In genomic region chr10:4691301-4691700, GRCh38 we compare ENCODE assay signal across 25 cellular contexts.
DNase-seq lines count a peak whose midpoint lies in the region; TF ChIP-seq lines count a peak whose summit lies in the region.
"Had no signal": no experiment of that assay in that cellular context is flagged by ENCODE, and none has a peak within 500 bp of the region (broad histone marks: within the 10 kb centered on the region; RNA-seq: fewer than 3 reads in every experiment).

No MANE protein-coding gene starts in this region.

- H3K4me2 ChIP-seq in GM23248 (ENCODE audit: unreplicated experiment), result no peak overlapping the region
- peak overlapping the region; percentile 4 for H3K4me2 ChIP-seq in trophoblast cell (ENCODE audit: low read length)
- no peak overlapping the region for H3K4me2 ChIP-seq in neuronal stem cell (ENCODE audit: insufficient read depth, low read length, poor library complexity, severe bottlenecking)

- H3K79me2 ChIP-seq in GM23248 (ENCODE audit: insufficient read depth) (no peaks in the 10 kb centered on the region), trophoblast cell (ENCODE audit: control insufficient read depth, insufficient read depth, low read length, poor library complexity) (no peaks in the 10 kb centered on the region)

- no peak overlapping the region for H3K4me3 ChIP-seq in GM23248
- no peak overlapping the region for H3K4me3 ChIP-seq in trophoblast cell (ENCODE audit: low read depth, low read length)
- H3K4me3 ChIP-seq in neuronal stem cell (ENCODE audit: low read length in 2 of 2), result no peak overlapping the region
- H3K4me3 ChIP-seq: lung, prostate gland, sigmoid colon, tibial nerve had no signal

- no peak overlapping the region for H4K12ac ChIP-seq in trophoblast cell (ENCODE audit: low read depth, low read length)

- H3K14ac ChIP-seq in trophoblast cell (ENCODE audit: low read length), result no peak overlapping the region
- H3K14ac ChIP-seq in neuronal stem cell (ENCODE audit: low read length), result no peak overlapping the region

- H3K27me3 ChIP-seq in GM23248 (replicated peaks; ENCODE audit: insufficient read depth), result no peaks in the 10 kb centered on the region
- H3K27me3 ChIP-seq in trophoblast cell (ENCODE audit: insufficient read depth, low read length), result no peaks in the 10 kb centered on the region
- no peaks in the 10 kb centered on the region for H3K27me3 ChIP-seq in neuronal stem cell (ENCODE audit: control insufficient read depth in 3 of 3, insufficient read depth in 3 of 3, low read depth in 1 of 3, low read length in 3 of 3)
- H3K27me3 ChIP-seq: neutrophil, sigmoid colon, tibial nerve had no signal

- H4K8ac ChIP-seq in trophoblast cell (ENCODE audit: low read depth, low read length), result peak overlapping the region; percentile 12
- H4K8ac ChIP-seq in neuronal stem cell (ENCODE audit: low read depth, low read length), result no peak overlapping the region

- WGBS in GM23248 (ENCODE audit: low coverage in 1 of 2, low lambda C conversion rate in 2 of 2, missing lambda C conversion rate in 2 of 2), 2 experiments, result 40 to 48% methylated on average over 4 of the region's 4 CpGs
- no CpG with 5 or more reads among the region's 4 CpGs for WGBS in trophoblast cell (ENCODE audit: extremely low coverage, insufficient coverage, insufficient read length)
- no CpG with 5 or more reads among the region's 4 CpGs for WGBS in neuronal stem cell (ENCODE audit: extremely low coverage in 2 of 2, insufficient read length in 2 of 2, insufficient replicate concordance in 1 of 2), 2 donors

- peak overlapping the region; percentile 82 for H2BK120ac ChIP-seq in trophoblast cell (ENCODE audit: insufficient read depth, low read length, poor library complexity)
- H2BK120ac ChIP-seq in neuronal stem cell (ENCODE audit: low read depth, low read length), result no peak overlapping the region

- no peak overlapping the region for H3K18ac ChIP-seq in trophoblast cell (ENCODE audit: low read length)
- no peak overlapping the region for H3K18ac ChIP-seq in neuronal stem cell (ENCODE audit: low read length)

- H3K4ac ChIP-seq in trophoblast cell (ENCODE audit: low read depth, low read length), result no peak overlapping the region
- no peak overlapping the region for H3K4ac ChIP-seq in neuronal stem cell (ENCODE audit: low read length)

- no peaks in the 10 kb centered on the region for H3K36me3 ChIP-seq in GM23248 (ENCODE audit: low read depth)
- H3K36me3 ChIP-seq in trophoblast cell (ENCODE audit: control insufficient read depth in 1 of 2, insufficient read depth in 2 of 2, low read length in 2 of 2), result no peaks in the 10 kb centered on the region
- no peaks in the 10 kb centered on the region for H3K36me3 ChIP-seq in neuronal stem cell (replicated peaks in 1 of 2; ENCODE audit: control insufficient read depth in 2 of 2, insufficient read depth in 2 of 2, low read length in 2 of 2)
- H3K36me3 ChIP-seq: neutrophil, prostate gland, sigmoid colon, tibial nerve had no signal

- H3K9me3 ChIP-seq in GM23248 (ENCODE audit: low read depth) (no peaks in the 10 kb centered on the region), trophoblast cell (ENCODE audit: insufficient read depth, low read depth, low read length) (no peaks in the 10 kb centered on the region), neuronal stem cell (replicated peaks in 1 of 2; ENCODE audit: control insufficient read depth in 2 of 2, insufficient read depth in 1 of 2, low read depth in 1 of 2, low read length in 2 of 2) (no peaks in the 10 kb centered on the region)
- H3K9me3 ChIP-seq: neutrophil, prostate gland, sigmoid colon, tibial nerve had no signal

- H2BK12ac ChIP-seq in trophoblast cell (ENCODE audit: low read length) (peak overlapping the region; percentile 91), neuronal stem cell (ENCODE audit: low read length) (no peak overlapping the region)

- H3K9me3 Mint-ChIP-seq in endothelial cell (ENCODE audit: unreplicated experiment) (no peaks in the 10 kb centered on the region), mesothelial cell of epicardium (peaks cover 8% of the 10 kb centered on the region)
- H3K9me3 Mint-ChIP-seq: activated T-cell treated with anti-CD3 and anti-CD28 coated beads, Interleukin-2, amount 50 U/mL, for 4 hours; CD8-positive, alpha-beta memory T cell had no signal

- no peak overlapping the region for H3K9ac ChIP-seq in GM23248
- H3K9ac ChIP-seq in trophoblast cell (ENCODE audit: low read length), result no peak overlapping the region
- no peak overlapping the region for H3K9ac ChIP-seq in neuronal stem cell (ENCODE audit: low read depth, low read length, poor library complexity)

- no peak overlapping the region for H3K23ac ChIP-seq in trophoblast cell (ENCODE audit: low read length)
- no peak overlapping the region for H3K23ac ChIP-seq in neuronal stem cell (ENCODE audit: low read depth, low read length, poor library complexity)

- no peak for TF ChIP-seq CTCF in endothelial cell (IDR thresholded peaks at IDR 0.05; ENCODE audit: unreplicated experiment)
- no peak for TF ChIP-seq CTCF in mesothelial cell of epicardium (IDR thresholded peaks at IDR 0.05; ENCODE audit: unreplicated experiment)

- H3K27ac Mint-ChIP-seq in endothelial cell (ENCODE audit: unreplicated experiment), result no peak overlapping the region
- no peak overlapping the region for H3K27ac Mint-ChIP-seq in mesothelial cell of epicardium
- H3K27ac Mint-ChIP-seq: activated CD4-positive, alpha-beta T cell treated with anti-CD3 and anti-CD28 coated beads for 36 hours; B cell; brain had no signal

- H3K4me1 Mint-ChIP-seq in endothelial cell (ENCODE audit: unreplicated experiment) (peaks cover 5% of the 10 kb centered on the region), mesothelial cell of epicardium (peaks cover 23% of the 10 kb centered on the region)
- H3K4me1 Mint-ChIP-seq: CD8-positive, alpha-beta memory T cell had no signal

- H3K79me1 ChIP-seq in trophoblast cell (ENCODE audit: low read length) (peaks cover 3% of the 10 kb centered on the region), neuronal stem cell (ENCODE audit: low read depth, low read length) (no peaks in the 10 kb centered on the region)

- in situ Hi-C loops in GM23248 (cut with MboI), result no loop called here

- H4K91ac ChIP-seq in trophoblast cell (ENCODE audit: low read depth, low read length), result no peak overlapping the region
- H4K91ac ChIP-seq in neuronal stem cell (ENCODE audit: low read depth, low read length, poor library complexity), result no peak overlapping the region

- H2AFZ ChIP-seq in GM23248 (peak overlapping the region; percentile 59), trophoblast cell (ENCODE audit: insufficient read depth, low read length, poor library complexity) (no peak overlapping the region), neuronal stem cell (ENCODE audit: low read length) (no peak overlapping the region)

- no peaks in the 10 kb centered on the region for H3K36me3 Mint-ChIP-seq in endothelial cell (ENCODE audit: low read depth, unreplicated experiment)
- H3K36me3 Mint-ChIP-seq in mesothelial cell of epicardium, result no peaks in the 10 kb centered on the region
- H3K36me3 Mint-ChIP-seq: brain; CD8-positive, alpha-beta memory T cell had no signal

- DNase-seq in GM23248 (peak; percentile 34), NCI-H345 treated with DMSO at 0.1 percent for 48 hours (lab: John Stamatoyannopoulos, UW; ENCODE audit: unreplicated experiment) (peak; percentile 3), epithelial cell of prostate (ENCODE audit: low read depth, low spot score) (no peak), trophoblast cell (no peak), neuronal stem cell (ENCODE audit: low spot score) (no peak), NOMO-1 (lab: John Stamatoyannopoulos, UW; ENCODE audit: unreplicated experiment in 2 of 2) (no peak), endothelial cell (ENCODE audit: low spot score) (no peak), mesothelial cell of epicardium (ENCODE audit: low spot score in 2 of 2, unreplicated experiment in 2 of 2) (no peak)
- DNase-seq: activated CD4-positive, alpha-beta T cell treated with anti-CD3 and anti-CD28 coated beads for 36 hours; activated naive CD4-positive, alpha-beta T cell; activated T-cell treated with anti-CD3 and anti-CD28 coated beads, Interleukin-2, amount 50 U/mL, for 4 hours; CD8-positive, alpha-beta memory T cell; effector memory CD4-positive, alpha-beta T cell; H7; NCI-H1048; NCI-H187; sigmoid colon; stimulated activated CD8-positive, alpha-beta memory T cell treated with anti-CD3 and anti-CD28 coated beads, Interleukin-4, amount 100 ng/mL, for 48 hours; T-helper 2 cell had no signal

- H3F3A ChIP-seq in GM23248 (ENCODE audit: insufficient read depth), result peaks cover 16% of the 10 kb centered on the region

- H2AK5ac ChIP-seq in trophoblast cell (ENCODE audit: low read length) (no peak overlapping the region), neuronal stem cell (ENCODE audit: low read depth, low read length) (no peak overlapping the region)

- H4K20me1 ChIP-seq in GM23248 (ENCODE audit: insufficient read depth), result no peaks in the 10 kb centered on the region

- H3K4me3 Mint-ChIP-seq in endothelial cell (ENCODE audit: unreplicated experiment) (no peak overlapping the region), mesothelial cell of epicardium (no peak overlapping the region)
- H3K4me3 Mint-ChIP-seq: activated CD4-positive, alpha-beta T cell treated with anti-CD3 and anti-CD28 coated beads for 36 hours; activated T-cell treated with anti-CD3 and anti-CD28 coated beads, Interleukin-2, amount 50 U/mL, for 4 hours; B cell; brain; CD8-positive, alpha-beta memory T cell had no signal

- H3K4me1 ChIP-seq in GM23248 (ENCODE audit: insufficient read depth), result peaks cover 31% of the 10 kb centered on the region
- peaks cover 0 to 11% of the 10 kb centered on the region in 2 experiments for H3K4me1 ChIP-seq in trophoblast cell (ENCODE audit: control insufficient read depth in 1 of 2, insufficient read depth in 2 of 2, low read length in 2 of 2)
- H3K4me1 ChIP-seq in neuronal stem cell (ENCODE audit: control insufficient read depth in 2 of 2, insufficient read depth in 1 of 2, low read depth in 1 of 2, low read length in 2 of 2), result no peaks in the 10 kb centered on the region
- H3K4me1 ChIP-seq: prostate gland, tibial nerve had no signal

- H3K9me2 ChIP-seq in GM23248 (ENCODE audit: insufficient read depth), result no peaks in the 10 kb centered on the region

- H3K27me3 Mint-ChIP-seq in endothelial cell (ENCODE audit: unreplicated experiment) (no peaks in the 10 kb centered on the region), mesothelial cell of epicardium (ENCODE audit: low read depth) (no peaks in the 10 kb centered on the region)
- H3K27me3 Mint-ChIP-seq: brain had no signal

- H2BK15ac ChIP-seq in neuronal stem cell (ENCODE audit: low read length), result no peak overlapping the region

- no peak overlapping the region for H3K27ac ChIP-seq in GM23248
- peak overlapping the region; percentile 93 for H3K27ac ChIP-seq in epithelial cell of prostate
- H3K27ac ChIP-seq in trophoblast cell (ENCODE audit: low read depth, low read length), result peak overlapping the region; percentile 53
- H3K27ac ChIP-seq in neuronal stem cell (replicated peaks; ENCODE audit: low read length), result no peak overlapping the region
- H3K27ac ChIP-seq: neutrophil, prostate gland, sigmoid colon, tibial nerve had no signal

- H2BK5ac ChIP-seq in trophoblast cell (ENCODE audit: low read depth, low read length, poor library complexity) (peak overlapping the region; percentile 78), neuronal stem cell (ENCODE audit: low read length) (no peak overlapping the region)

Comparison
In these comparisons a context has a peak if more than half of its experiments do, and no peak if none do; other contexts are left out.
1. DNase-seq: peak in GM23248 (single experiment) and NCI-H345 treated with DMSO at 0.1 percent for 48 hours (single experiment); none in epithelial cell of prostate (single experiment), trophoblast cell (0 of 2), neuronal stem cell (single experiment), NOMO-1 (0 of 2), endothelial cell (single experiment) and mesothelial cell of epicardium (0 of 2).
2. H3K27ac ChIP-seq: peak in epithelial cell of prostate (single experiment) and trophoblast cell (single experiment); none in GM23248 (single experiment) and neuronal stem cell (single experiment).